In genomic region chr5:150672884-150673275, GRCh38 we compare ENCODE assay signal across 9 cellular contexts. TPM values are rescaled to one million over a fixed set of nuclear protein-coding genes. Genes with fewer than 3 reads are reported as not detected.
A peak's percentile ranks its signal among the peaks of the same experiment; 100 is the strongest.
DNase-seq lines count a peak whose midpoint lies in the region; ATAC-seq and TF ChIP-seq lines count a peak whose summit lies in the region.
"Had no signal": no experiment of that assay in that cellular context is flagged by ENCODE, and none has a peak within 500 bp of the region (broad histone marks: within the 10 kb centered on the region; RNA-seq: fewer than 3 reads in every experiment).

No MANE protein-coding gene starts in this region.

- TF ChIP-seq CTCF in NB4 (IDR thresholded peaks at IDR 0.05; ENCODE audit: low read depth, low read length) (no peak), fibroblast of lung (conservative IDR thresholded peaks at IDR 0.05 in 1 of 2, IDR thresholded peaks at IDR 0.05 in 1 of 2; ENCODE audit: low read depth in 1 of 2, low read length in 2 of 2) (no peak), parathyroid adenoma (IDR thresholded peaks at IDR 0.05) (no peak), MM.1S (IDR thresholded peaks at IDR 0.05; ENCODE audit: low read length) (no peak)

- no peak overlapping the region for H3K27ac Mint-ChIP-seq in CD4-positive, alpha-beta memory T cell
- H3K27ac Mint-ChIP-seq in activated CD8-positive, alpha-beta memory T cell treated with anti-CD3 and anti-CD28 coated beads, Interleukin-2, amount 10 ng/mL, durations not matched to agents 7 days and 5 days, result no peak overlapping the region

- peaks cover 28% of the 10 kb centered on the region for H3K27me3 ChIP-seq in CD4-positive, alpha-beta memory T cell (ENCODE audit: insufficient read depth, low read length)
- H3K27me3 ChIP-seq in fibroblast of lung (ENCODE audit: control insufficient read depth, insufficient read depth, low read length) (no peaks in the 10 kb centered on the region), parathyroid adenoma (ENCODE audit: control insufficient read depth, insufficient read depth, low read length) (no peaks in the 10 kb centered on the region), MM.1S (replicated peaks; ENCODE audit: insufficient read depth, low read length) (peaks cover 10% of the 10 kb centered on the region; the same call in 1 of the 2 replicates)

- H3K27me3 Mint-ChIP-seq in CD4-positive, alpha-beta memory T cell, result peaks cover 8 to 14% of the 10 kb centered on the region in 2 donors
- H3K27me3 Mint-ChIP-seq in activated CD8-positive, alpha-beta memory T cell treated with anti-CD3 and anti-CD28 coated beads, Interleukin-2, amount 10 ng/mL, durations not matched to agents 7 days and 5 days, result peaks cover 25% of the 10 kb centered on the region

- H3K9me3 ChIP-seq in CD4-positive, alpha-beta memory T cell (ENCODE audit: control insufficient read depth in 1 of 2, low read length in 2 of 2), result no peaks in the 10 kb centered on the region
- H3K9me3 ChIP-seq in fibroblast of lung (ENCODE audit: control insufficient read depth, insufficient read depth, low read depth, low read length) (no peaks in the 10 kb centered on the region), parathyroid adenoma (ENCODE audit: control insufficient read depth, low read length) (no peaks in the 10 kb centered on the region), MM.1S (replicated peaks; ENCODE audit: insufficient read depth, low read length) (no peaks in the 10 kb centered on the region)

- H3K4me3 Mint-ChIP-seq in CD4-positive, alpha-beta memory T cell, result peak overlapping the region in 5 of 8 donors; percentile 81 to 86 (median 82)
- no peak overlapping the region for H3K4me3 Mint-ChIP-seq in activated CD8-positive, alpha-beta memory T cell treated with anti-CD3 and anti-CD28 coated beads, Interleukin-2, amount 10 ng/mL, durations not matched to agents 7 days and 5 days

- no peaks in the 10 kb centered on the region for H3K9me2 ChIP-seq in MM.1S (replicated peaks; ENCODE audit: insufficient read depth, low read length)

- H3K9me3 Mint-ChIP-seq in CD4-positive, alpha-beta memory T cell, result no peaks in the 10 kb centered on the region
- no peaks in the 10 kb centered on the region for H3K9me3 Mint-ChIP-seq in activated CD8-positive, alpha-beta memory T cell treated with anti-CD3 and anti-CD28 coated beads, Interleukin-2, amount 10 ng/mL, durations not matched to agents 7 days and 5 days (ENCODE audit: low read depth)

- no peak for ATAC-seq in activated CD8-positive, alpha-beta memory T cell treated with anti-CD3 and anti-CD28 coated beads, Interleukin-2, amount 10 ng/mL, durations not matched to agents 7 days and 5 days

- H3K4me3 ChIP-seq in CD4-positive, alpha-beta memory T cell (ENCODE audit: low read length in 2 of 2), result no peak overlapping the region
- H3K4me3 ChIP-seq in NB4 (ENCODE audit: low read depth, low read length) (peak overlapping the region; percentile 59), fibroblast of lung (replicated peaks in 1 of 4; ENCODE audit: control extremely low read depth in 1 of 4, insufficient read depth in 1 of 4, low read depth in 3 of 4, low read length in 4 of 4) (peak overlapping the region in 3 of 4 experiments; percentile 38 to 52 (median 51)), parathyroid adenoma (ENCODE audit: low read depth, low read length) (no peak overlapping the region), MM.1S (ENCODE audit: low read length) (no peak overlapping the region)

- CTCF ChIA-PET in CD4-positive, alpha-beta memory T cell (lab: Charles Lee; ENCODE audit: partially characterized antibody), result interaction anchor here (0.7 kb wide), 1 partner anchor 9 kb away, joined by 4 read pairs; no protein-coding TSS in a partner anchor
- CTCF ChIA-PET in activated CD8-positive, alpha-beta memory T cell treated with anti-CD3 and anti-CD28 coated beads, Interleukin-2, amount 10 ng/mL, durations not matched to agents 7 days and 5 days (lab: Charles Lee), result interaction anchor here (0.9 to 1.3 kb wide), 2 partner anchors 10 to 12 kb away, joined by 3 read pairs; no protein-coding TSS in a partner anchor

- H3K4me2 ChIP-seq in fibroblast of lung (ENCODE audit: extremely low read depth, insufficient read depth, low read length) (peak overlapping the region; percentile 93), parathyroid adenoma (ENCODE audit: low read length) (no peak overlapping the region), MM.1S (ENCODE audit: low read depth, low read length) (no peak overlapping the region)

- no peaks in the 10 kb centered on the region for H3K79me2 ChIP-seq in fibroblast of lung (ENCODE audit: control insufficient read depth, insufficient read depth, low read length)
- H3K79me2 ChIP-seq in parathyroid adenoma, result no peaks in the 10 kb centered on the region
- no peaks in the 10 kb centered on the region for H3K79me2 ChIP-seq in MM.1S (ENCODE audit: low read length)

- intact Hi-C loops in CD4-positive, alpha-beta memory T cell (cut with micrococcal nuclease), result no loop called here

- no peaks in the 10 kb centered on the region for H3K36me3 Mint-ChIP-seq in CD4-positive, alpha-beta memory T cell
- H3K36me3 Mint-ChIP-seq in activated CD8-positive, alpha-beta memory T cell treated with anti-CD3 and anti-CD28 coated beads, Interleukin-2, amount 10 ng/mL, durations not matched to agents 7 days and 5 days, result no peaks in the 10 kb centered on the region

- DNase-seq in CD4-positive, alpha-beta memory T cell, result no peak
- no peak for DNase-seq in NB4 (ENCODE audit: low read depth)
- DNase-seq in fibroblast of lung (ENCODE audit: low read depth in 2 of 2), result no peak
- no peak for DNase-seq in MM.1S
- no peak for DNase-seq in activated CD8-positive, alpha-beta memory T cell treated with anti-CD3 and anti-CD28 coated beads, Interleukin-2, amount 10 ng/mL, durations not matched to agents 7 days and 5 days
- DNase-seq in amygdala (lab: John Stamatoyannopoulos, UW), result no peak
- DNase-seq in NK-92 (lab: John Stamatoyannopoulos, UW; ENCODE audit: unreplicated experiment), result no peak
- DNase-seq: NCI-H1436 had no signal

- peak overlapping the region; percentile 76 for H2AFZ ChIP-seq in fibroblast of lung (ENCODE audit: low read length)
- peak overlapping the region; percentile 61 for H2AFZ ChIP-seq in parathyroid adenoma
- H2AFZ ChIP-seq in MM.1S (ENCODE audit: low read length), result no peak overlapping the region

- no peaks in the 10 kb centered on the region for H4K20me1 ChIP-seq in fibroblast of lung (ENCODE audit: control insufficient read depth, extremely low read depth, insufficient read depth, low read length)
- no peaks in the 10 kb centered on the region for H4K20me1 ChIP-seq in MM.1S (ENCODE audit: insufficient read depth, low read length)

- POLR2A ChIA-PET in CD4-positive, alpha-beta memory T cell (lab: Charles Lee; ENCODE audit: partially characterized antibody), result interaction anchor here (1.2 kb wide), 1 partner anchor 28 kb away, joined by 3 read pairs; the partner anchor contains the start of gene RBM22

- H3K9ac ChIP-seq in fibroblast of lung (ENCODE audit: insufficient read depth, low read length) (no peak overlapping the region), parathyroid adenoma (no peak overlapping the region), MM.1S (ENCODE audit: low read length) (no peak overlapping the region)

- H3K36me3 ChIP-seq in CD4-positive, alpha-beta memory T cell (ENCODE audit: insufficient read depth, low read length), result no peaks in the 10 kb centered on the region
- H3K36me3 ChIP-seq in fibroblast of lung (ENCODE audit: control insufficient read depth, insufficient read depth, low read length) (no peaks in the 10 kb centered on the region), parathyroid adenoma (ENCODE audit: control insufficient read depth, insufficient read depth, low read length) (no peaks in the 10 kb centered on the region), MM.1S (replicated peaks; ENCODE audit: insufficient read depth, low read length) (no peaks in the 10 kb centered on the region)

- H3K4me1 Mint-ChIP-seq in CD4-positive, alpha-beta memory T cell, result peaks cover 3 to 17% (median 7%) of the 10 kb centered on the region in 4 donors
- peaks cover 4% of the 10 kb centered on the region for H3K4me1 Mint-ChIP-seq in activated CD8-positive, alpha-beta memory T cell treated with anti-CD3 and anti-CD28 coated beads, Interleukin-2, amount 10 ng/mL, durations not matched to agents 7 days and 5 days

- TF ChIP-seq POLR2A in NB4 (IDR thresholded peaks at IDR 0.05; ENCODE audit: extremely low read depth, insufficient read length), result no peak

- no peaks in the 10 kb centered on the region for H3F3A ChIP-seq in MM.1S (ENCODE audit: insufficient read depth, low read length)

- H3K27ac ChIP-seq in CD4-positive, alpha-beta memory T cell (ENCODE audit: low read depth, low read length), result no peak overlapping the region
- H3K27ac ChIP-seq in fibroblast of lung (ENCODE audit: insufficient read depth, low read length), result no peak overlapping the region
- no peak overlapping the region for H3K27ac ChIP-seq in parathyroid adenoma
- no peak overlapping the region for H3K27ac ChIP-seq in MM.1S (ENCODE audit: low read length)

- H3K4me1 ChIP-seq in CD4-positive, alpha-beta memory T cell (ENCODE audit: insufficient read depth, low read length), result peaks cover 18% of the 10 kb centered on the region
- H3K4me1 ChIP-seq in fibroblast of lung (ENCODE audit: control insufficient read depth, extremely low read depth, insufficient read depth, low read length) (peaks cover 11% of the 10 kb centered on the region), parathyroid adenoma (no peaks in the 10 kb centered on the region), MM.1S (ENCODE audit: low read length) (no peaks in the 10 kb centered on the region)

RNA-seq across cellular contexts. Expression of gene MYOZ3, which starts 11.8 kb away (rescaled TPM):
- total RNA-seq in CD4-positive, alpha-beta memory T cell, result not detected
- not detected for polyA plus RNA-seq in CD4-positive, alpha-beta memory T cell
- total RNA-seq in fibroblast of lung, result 0.33 and 0.77 TPM in 2 replicates
- polyA plus RNA-seq in fibroblast of lung, result 0.14 and 0.26 TPM in 2 replicates
- polyA plus RNA-seq in fibroblast of lung (2012), result 0.14 and 0.17 TPM in 2 replicates
- 2.4 TPM in 1 of 2 replicates, not detected in the other for polyA minus RNA-seq in fibroblast of lung (ENCODE audit: low replicate concordance)
- total RNA-seq in activated CD8-positive, alpha-beta memory T cell treated with anti-CD3 and anti-CD28 coated beads, Interleukin-2, amount 10 ng/mL, durations not matched to agents 7 days and 5 days, result not detected

RNA-seq across cellular contexts. Expression of gene RBM22, which starts 28.0 kb away (rescaled TPM):
- 10 to 100 TPM; 91.0 to 91.2 TPM for total RNA-seq in CD4-positive, alpha-beta memory T cell
- polyA plus RNA-seq in CD4-positive, alpha-beta memory T cell, result 10 to 100 TPM; 52.4 to 69.4 TPM
- total RNA-seq in fibroblast of lung, result 14.1 and 15.4 TPM in 2 replicates
- polyA plus RNA-seq in fibroblast of lung, result 36.7 and 51.5 TPM in 2 replicates
- 22.6 and 26.7 TPM in 2 replicates for polyA plus RNA-seq in fibroblast of lung (2012)
- 11.7 and 13.3 TPM in 2 replicates for polyA minus RNA-seq in fibroblast of lung (ENCODE audit: low replicate concordance)
- total RNA-seq in activated CD8-positive, alpha-beta memory T cell treated with anti-CD3 and anti-CD28 coated beads, Interleukin-2, amount 10 ng/mL, durations not matched to agents 7 days and 5 days, result 10 to 100 TPM; 63.3 to 78.7 TPM

RNA-seq across cellular contexts. Expression of gene SYNPO, which starts 32.4 kb away (rescaled TPM):
- under 1 TPM in 1 of 2 experiments, not detected in 1; 0.06 TPM for total RNA-seq in CD4-positive, alpha-beta memory T cell
- not detected for polyA plus RNA-seq in CD4-positive, alpha-beta memory T cell
- 5.6 and 6.6 TPM in 2 replicates for total RNA-seq in fibroblast of lung
- polyA plus RNA-seq in fibroblast of lung, result 9.8 and 10.5 TPM in 2 replicates
- 25.0 and 50.9 TPM in 2 replicates for polyA plus RNA-seq in fibroblast of lung (2012)
- polyA minus RNA-seq in fibroblast of lung (ENCODE audit: low replicate concordance), result 115 and 181 TPM in 2 replicates
- total RNA-seq in activated CD8-positive, alpha-beta memory T cell treated with anti-CD3 and anti-CD28 coated beads, Interleukin-2, amount 10 ng/mL, durations not matched to agents 7 days and 5 days, result under 1 TPM; 0.05 to 0.09 TPM

Comparison
In these comparisons a context has a peak if more than half of its experiments do, and no peak if none do; other contexts are left out.
1. H3K4me3 ChIP-seq: peak in NB4 (single experiment) and fibroblast of lung (3 of 4); none in CD4-positive, alpha-beta memory T cell (0 of 2), parathyroid adenoma (single experiment) and MM.1S (single experiment).